8 cellular contexts compared by ENCODE assay signal in the genomic region with DNA sequence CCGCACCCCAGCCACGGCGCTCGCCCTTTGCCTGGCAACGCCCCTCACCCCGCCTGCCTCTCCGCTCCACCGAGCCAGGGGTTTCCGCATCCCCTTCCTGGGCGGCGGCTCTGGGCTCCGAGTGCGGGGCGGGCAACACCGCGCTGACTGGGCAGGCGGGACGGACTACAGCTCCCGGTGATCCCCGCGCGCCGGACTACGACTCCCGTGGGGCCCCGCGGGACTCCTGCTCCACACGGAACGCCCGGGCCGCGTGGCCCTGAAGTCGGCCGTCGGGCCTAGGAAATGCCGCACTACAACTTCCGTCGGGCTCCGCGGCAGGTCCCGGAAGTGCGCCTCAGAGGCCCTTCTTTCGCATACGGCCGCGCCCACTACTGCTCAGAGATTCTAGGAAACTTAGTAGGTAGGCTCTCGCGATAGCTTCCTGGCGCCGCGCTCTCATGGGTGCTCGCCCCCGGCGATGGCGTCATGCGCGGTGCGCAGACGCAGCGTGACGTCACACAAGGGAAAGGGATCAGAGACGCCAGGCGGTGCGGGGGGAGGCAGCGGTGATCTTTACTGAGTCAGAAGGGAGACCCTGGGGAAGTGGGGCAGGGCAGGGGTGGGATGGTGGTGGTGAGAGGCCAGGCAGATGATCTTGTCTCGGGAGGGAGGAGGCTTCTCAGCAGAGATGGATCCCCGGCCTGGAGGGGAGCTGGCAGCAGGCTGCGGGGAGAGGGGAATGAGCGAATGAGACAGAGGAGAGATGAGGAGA. TPM values are rescaled to one million over a fixed set of nuclear protein-coding genes. Genes with fewer than 3 reads are reported as not detected.
DNase-seq lines count a peak whose midpoint lies in the region; ATAC-seq, FAIRE-seq and TF ChIP-seq lines count a peak whose summit lies in the region.

A gene with protein sequence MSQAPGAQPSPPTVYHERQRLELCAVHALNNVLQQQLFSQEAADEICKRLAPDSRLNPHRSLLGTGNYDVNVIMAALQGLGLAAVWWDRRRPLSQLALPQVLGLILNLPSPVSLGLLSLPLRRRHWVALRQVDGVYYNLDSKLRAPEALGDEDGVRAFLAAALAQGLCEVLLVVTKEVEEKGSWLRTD (minus strand): TSS at position 123 of the 754 bp plus-strand sequence. CDS start 760 bp downstream, outside the sequence.

- WGBS in pancreas, 2 donors, result 2% methylated on average over 64 to 69 of the region's 69 CpGs

- H3K36me3 ChIP-seq in adipocyte (ENCODE audit: control insufficient read depth, insufficient read depth, low read length, severe bottlenecking), result no peaks in the 10 kb centered on the region
- no peaks in the 10 kb centered on the region for H3K36me3 ChIP-seq in pancreas
- peaks cover 0 to 4% (median 0%) of the 10 kb centered on the region in 3 donors for H3K36me3 ChIP-seq in tibial artery

- no peak for TF ChIP-seq CTCF in GM12865 (IDR thresholded peaks at IDR 0.05; ENCODE audit: insufficient read depth, low read depth, low read length, missing control alignments)
- TF ChIP-seq CTCF in pancreas (IDR thresholded peaks at IDR 0.05), result no peak
- TF ChIP-seq CTCF in tibial artery (IDR thresholded peaks at IDR 0.05), result peak in 1 of 2 experiments; percentile 30

- H3K4me3 ChIP-seq in GM12865 (ENCODE audit: low read depth, low read length), result peak within 1 kb of the TSS; percentile 95
- peak within 1 kb of the TSS; percentile 98 for H3K4me3 ChIP-seq in adipocyte (ENCODE audit: low read length)
- H3K4me3 ChIP-seq in pancreas, result peak within 1 kb of the TSS; percentile 38 to 73 (median 52)
- H3K4me3 ChIP-seq in tibial artery, result peak within 1 kb of the TSS; percentile 75 to 79

- H3K9me3 ChIP-seq in adipocyte (ENCODE audit: control insufficient read depth, low read length), result no peaks in the 10 kb centered on the region
- H3K9me3 ChIP-seq in pancreas, result no peaks in the 10 kb centered on the region
- H3K9me3 ChIP-seq in tibial artery, result no peaks in the 10 kb centered on the region

- H3K4me1 ChIP-seq in adipocyte (ENCODE audit: control insufficient read depth, insufficient read depth, low read length), result peaks cover 8% of the 10 kb centered on the region
- H3K4me1 ChIP-seq in pancreas, result no peaks in the 10 kb centered on the region
- H3K4me1 ChIP-seq in tibial artery, result peaks cover 0 to 16% (median 13%) of the 10 kb centered on the region in 4 donors

- H3K27ac ChIP-seq in pancreas (peak within 1 kb of the TSS in 2 of 4 donors; percentile 35 to 54), tibial artery (peak within 1 kb of the TSS; percentile 83 to 84)

- intact Hi-C loops in Right ventricle myocardium superior (cut with DNase I), result no loop called here
- intact Hi-C loops in pancreas (cut with DNase I), result no loop called here
- intact Hi-C loops in tibial artery (cut with DNase I; ENCODE audit: low total_unique reads), result loop anchor here (1.0 kb wide), 1 partner anchor 35 kb away; a partner anchor contains a TSS

- peak; percentile 97 for FAIRE-seq in pancreas (lab: Jason Lieb, UNC)

- peak; percentile 89 for ATAC-seq in HG02763 (IDR thresholded peaks at IDR 0.05; ENCODE audit: unreplicated experiment)
- peak; percentile 95 for ATAC-seq in Right ventricle myocardium superior (ENCODE audit: poor library complexity)
- peak; percentile 90 to 95 (median 93) for ATAC-seq in pancreas

- DNase-seq in GM12865 (ENCODE audit: low read depth) (peak; percentile 100), NCI-H1436 (lab: John Stamatoyannopoulos, UW) (peak; percentile 100), T follicular helper cell (ENCODE audit: low read depth) (peak; percentile 96), adipocyte (ENCODE audit: low read depth) (peak; percentile 100), Right ventricle myocardium superior (peak; percentile 100), pancreas (peak; percentile 95 to 99 (median 97)), tibial artery (peak; percentile 99)

- H3K27me3 ChIP-seq in adipocyte (replicated peaks; ENCODE audit: control insufficient read depth, insufficient read depth, low read length) (no peaks in the 10 kb centered on the region), pancreas (no peaks in the 10 kb centered on the region), tibial artery (no peaks in the 10 kb centered on the region)

- peak within 1 kb of the TSS; percentile 97 for H3K9ac ChIP-seq in adipocyte (ENCODE audit: low read length)

RNA-seq across cellular contexts. Expression of the gene that starts here (rescaled TPM):
- total RNA-seq in Right ventricle myocardium superior, result 39.8 TPM
- 10 to 100 TPM in 5 of 6 donors, 1 to 10 TPM in 1; 8.0 to 23.3 (median 13.2) TPM for total RNA-seq in pancreas
- 10 to 100 TPM; 25.1 to 41.2 TPM for polyA plus RNA-seq in pancreas
